Comparison of ENCODE assay signal across 9 cellular contexts in the genomic region with DNA sequence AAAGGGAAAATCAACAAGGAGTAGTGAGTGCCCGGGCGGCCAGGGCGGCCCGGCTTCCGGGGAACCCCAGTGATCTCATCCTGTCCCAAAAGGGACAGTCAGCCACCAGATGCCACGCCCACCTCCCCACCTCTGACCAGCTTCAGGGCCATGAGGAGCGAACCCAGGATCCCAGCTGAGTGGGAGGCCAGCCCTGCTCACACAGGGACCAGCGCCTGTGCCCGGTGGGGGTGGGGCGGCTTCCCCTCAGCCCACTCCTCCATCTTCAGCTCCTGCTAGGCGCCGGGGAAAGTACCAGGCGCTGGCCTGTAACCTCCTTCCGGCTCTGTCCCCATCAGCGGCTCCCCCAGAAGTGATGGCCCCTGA. TPM values are rescaled to one million over a fixed set of nuclear protein-coding genes. Genes with fewer than 3 reads are reported as not detected.
DNase-seq lines count a peak whose midpoint lies in the region; ATAC-seq, FAIRE-seq and TF ChIP-seq lines count a peak whose summit lies in the region.
"Had no signal": no experiment of that assay in that cellular context is flagged by ENCODE, and none has a peak within 500 bp of the region (broad histone marks: within the 10 kb centered on the region; RNA-seq: fewer than 3 reads in every experiment).

No MANE protein-coding gene starts in this region.

- no peaks in the 10 kb centered on the region for H3K9me3 Mint-ChIP-seq in CD4-positive, CD25-positive, alpha-beta regulatory T cell
- H3K9me3 Mint-ChIP-seq in nephron: no peaks in the 10 kb centered on the region

- intact Hi-C loops in dorsolateral prefrontal cortex (cut with DNase I): no loop called here
- intact Hi-C loops in sciatic nerve (cut with DNase I): no loop called here

- no peaks in the 10 kb centered on the region for H3K36me3 ChIP-seq in CD4-positive, CD25-positive, alpha-beta regulatory T cell (ENCODE audit: control insufficient read depth, insufficient read depth, low read length)
- H3K36me3 ChIP-seq in small intestine (ENCODE audit: control insufficient read depth in 2 of 2, insufficient read depth in 2 of 2, low read length in 2 of 2): no peaks in the 10 kb centered on the region

- peaks cover 16% of the 10 kb centered on the region for H3K4me1 ChIP-seq in CD4-positive, CD25-positive, alpha-beta regulatory T cell (ENCODE audit: control insufficient read depth, insufficient read depth, low read length, poor library complexity, severe bottlenecking)
- H3K4me1 ChIP-seq in small intestine (ENCODE audit: control insufficient read depth in 2 of 2, insufficient read depth in 1 of 2, low read depth in 1 of 2, low read length in 1 of 2): peaks cover 0 to 2% of the 10 kb centered on the region in 2 donors
- no peaks in the 10 kb centered on the region for H3K4me1 ChIP-seq in foreskin keratinocyte

- no peak overlapping the region for H3K4me3 ChIP-seq in CD4-positive, CD25-positive, alpha-beta regulatory T cell (ENCODE audit: low read depth, low read length)
- H3K4me3 ChIP-seq in dorsolateral prefrontal cortex: peak overlapping the region in 50 of 59 donors; percentile 26 to 72 (median 52)
- H3K4me3 ChIP-seq in small intestine (ENCODE audit: low read depth in 1 of 2, low read length in 2 of 2): peak overlapping the region in 1 of 2 donors; percentile 34

- peak overlapping the region in 2 of 3 donors; percentile 17 to 43 for H3K27ac Mint-ChIP-seq in CD4-positive, CD25-positive, alpha-beta regulatory T cell
- H3K27ac Mint-ChIP-seq in nephron: no peak overlapping the region

- no peak for FAIRE-seq in small intestine (lab: Jason Lieb, UNC)

- peak overlapping the region; percentile 41 for H3K27ac ChIP-seq in CD4-positive, CD25-positive, alpha-beta regulatory T cell (ENCODE audit: insufficient read depth, low read length, poor library complexity, severe bottlenecking)
- H3K27ac ChIP-seq in dorsolateral prefrontal cortex: peak overlapping the region in 2 of 59 donors; percentile 25 to 27
- no peak overlapping the region for H3K27ac ChIP-seq in small intestine (ENCODE audit: low read depth in 1 of 2, low read length in 1 of 2)
- no peak overlapping the region for H3K27ac ChIP-seq in foreskin keratinocyte

- peaks cover 0 to 18% (median 1%) of the 10 kb centered on the region in 4 donors for H3K4me1 Mint-ChIP-seq in CD4-positive, CD25-positive, alpha-beta regulatory T cell
- peaks cover 27% of the 10 kb centered on the region for H3K4me1 Mint-ChIP-seq in nephron

- TF ChIP-seq CTCF in dorsolateral prefrontal cortex (IDR thresholded peaks at IDR 0.05 in 54 of 56, conservative IDR thresholded peaks at IDR 0.05 in 2 of 56; ENCODE audit: low read depth in 1 of 56, partially characterized antibody in 56 of 56) (no peak), nephron (IDR thresholded peaks at IDR 0.05; ENCODE audit: unreplicated experiment in 3 of 3) (no peak), foreskin keratinocyte (conservative IDR thresholded peaks at IDR 0.05) (no peak)

- 65 to 69% (median 66%) methylated on average over 15 of the region's 15 CpGs for WGBS in small intestine, 3 donors

- DNase-seq in CD4-positive, CD25-positive, alpha-beta regulatory T cell: no peak
- DNase-seq in dorsolateral prefrontal cortex (no peak), small intestine (no peak), foreskin keratinocyte (no peak), HUDEP-2 (lab: John Stamatoyannopoulos, UW; ENCODE audit: unreplicated experiment in 76 of 76) (no peak), sciatic nerve (ENCODE audit: low spot score) (no peak)

- no peaks in the 10 kb centered on the region for H3K36me3 Mint-ChIP-seq in CD4-positive, CD25-positive, alpha-beta regulatory T cell
- no peaks in the 10 kb centered on the region for H3K36me3 Mint-ChIP-seq in nephron (ENCODE audit: low read depth)

- H3K9me3 ChIP-seq in CD4-positive, CD25-positive, alpha-beta regulatory T cell (ENCODE audit: control insufficient read depth in 2 of 2, low read length in 2 of 2): no peaks in the 10 kb centered on the region
- no peaks in the 10 kb centered on the region for H3K9me3 ChIP-seq in small intestine (ENCODE audit: control insufficient read depth, low read depth)

- ATAC-seq in CD4-positive, CD25-positive, alpha-beta regulatory T cell (ENCODE audit: low read depth in 2 of 2): no peak
- ATAC-seq in HG03571 (IDR thresholded peaks at IDR 0.05; ENCODE audit: unreplicated experiment) (peak; percentile 28), foreskin keratinocyte (no peak), sciatic nerve (no peak)

- H3K27me3 Mint-ChIP-seq in CD4-positive, CD25-positive, alpha-beta regulatory T cell: peaks cover 6% of the 10 kb centered on the region
- peaks cover 7% of the 10 kb centered on the region for H3K27me3 Mint-ChIP-seq in nephron (ENCODE audit: low read depth)

- no peaks in the 10 kb centered on the region for H3K27me3 ChIP-seq in CD4-positive, CD25-positive, alpha-beta regulatory T cell (ENCODE audit: control insufficient read depth, insufficient read depth, low read length)
- H3K27me3 ChIP-seq in dorsolateral prefrontal cortex (no peaks in the 10 kb centered on the region), small intestine (ENCODE audit: control insufficient read depth in 2 of 2, insufficient read depth in 2 of 2, low read length in 2 of 2) (no peaks in the 10 kb centered on the region), foreskin keratinocyte (peaks cover 3% of the 10 kb centered on the region)

- H3K4me3 Mint-ChIP-seq in CD4-positive, CD25-positive, alpha-beta regulatory T cell: peak overlapping the region; percentile 64 to 88 (median 68)
- H3K4me3 Mint-ChIP-seq in nephron: peak overlapping the region; percentile 59 to 69 (median 65)

RNA-seq across cellular contexts. Expression of a gene that starts 6.2 kb away (rescaled TPM):
- 13.9 TPM for total RNA-seq in CD4-positive, CD25-positive, alpha-beta regulatory T cell
- 1 to 10 TPM; 3.3 to 4.8 (median 4.6) TPM for polyA plus RNA-seq in CD4-positive, CD25-positive, alpha-beta regulatory T cell
- total RNA-seq in dorsolateral prefrontal cortex (10 to 100 TPM in 92 of 120 experiments, 1 to 10 TPM in 28; 5.0 to 32.6 (median 13.8) TPM), foreskin keratinocyte (5.0 and 5.1 TPM in 2 replicates), sciatic nerve (14.6 TPM)
- polyA plus RNA-seq in small intestine (100 to 1,000 TPM in 2 of 3 donors, 10 to 100 TPM in 1; 36.1 to 316 (median 266) TPM), foreskin keratinocyte (5.3 and 6.5 TPM in 2 replicates)

RNA-seq across cellular contexts. Expression of a gene that starts 6.5 kb away (rescaled TPM):
- 123 TPM for total RNA-seq in CD4-positive, CD25-positive, alpha-beta regulatory T cell
- 100 to 1,000 TPM; 386 to 442 (median 418) TPM for polyA plus RNA-seq in CD4-positive, CD25-positive, alpha-beta regulatory T cell
- total RNA-seq in dorsolateral prefrontal cortex: 100 to 1,000 TPM; 167 to 373 (median 261) TPM
- 1,000 to 10,000 TPM in 1 of 3 donors, 100 to 1,000 TPM in 2; 806 to 1,305 (median 980) TPM for polyA plus RNA-seq in small intestine
- 578 and 609 TPM in 2 replicates for total RNA-seq in foreskin keratinocyte
- 880 and 886 TPM in 2 replicates for polyA plus RNA-seq in foreskin keratinocyte
- 174 TPM for total RNA-seq in sciatic nerve

RNA-seq across cellular contexts. Expression of a gene that starts 8.4 kb away (rescaled TPM):
- total RNA-seq in CD4-positive, CD25-positive, alpha-beta regulatory T cell: 2.6 TPM
- polyA plus RNA-seq in CD4-positive, CD25-positive, alpha-beta regulatory T cell: under 1 TPM; 0.32 to 0.84 (median 0.59) TPM
- total RNA-seq in dorsolateral prefrontal cortex (10 to 100 TPM in 10 of 120 experiments, 1 to 10 TPM in 110; 2.7 to 12.4 (median 5.8) TPM), foreskin keratinocyte (0.07 and 0.11 TPM in 2 replicates), sciatic nerve (11.4 TPM)
- polyA plus RNA-seq in small intestine (1 to 10 TPM; 3.4 to 7.8 (median 3.5) TPM), foreskin keratinocyte (0.06 and 0.11 TPM in 2 replicates)
- total RNA-seq: RPMI7951 had no signal

RNA-seq across cellular contexts. Expression of a gene that starts 25.1 kb away (rescaled TPM):
- 71.8 TPM for total RNA-seq in CD4-positive, CD25-positive, alpha-beta regulatory T cell
- 1 to 10 TPM; 3.2 to 6.1 (median 4.6) TPM for polyA plus RNA-seq in CD4-positive, CD25-positive, alpha-beta regulatory T cell
- 10 to 100 TPM; 32.0 to 54.7 (median 45.0) TPM for total RNA-seq in dorsolateral prefrontal cortex
- 10 to 100 TPM; 27.3 to 71.6 (median 40.6) TPM for polyA plus RNA-seq in small intestine
- 38.7 and 42.4 TPM in 2 replicates for total RNA-seq in foreskin keratinocyte
- 29.1 and 32.7 TPM in 2 replicates for polyA plus RNA-seq in foreskin keratinocyte
- 50.3 TPM for total RNA-seq in sciatic nerve

RNA-seq across cellular contexts. Expression of a gene that starts 55.2 kb away (rescaled TPM):
- 12.3 TPM for total RNA-seq in CD4-positive, CD25-positive, alpha-beta regulatory T cell
- polyA plus RNA-seq in CD4-positive, CD25-positive, alpha-beta regulatory T cell: 10 to 100 TPM; 13.6 to 19.8 (median 16.4) TPM
- total RNA-seq in dorsolateral prefrontal cortex (10 to 100 TPM in 116 of 120 experiments, 1 to 10 TPM in 4; 6.4 to 96.3 (median 26.0) TPM), foreskin keratinocyte (0.34 and 0.81 TPM in 2 replicates), sciatic nerve (2.5 TPM)
- polyA plus RNA-seq in small intestine (1 to 10 TPM in 1 of 3 donors, not detected in 2; 1.8 TPM), foreskin keratinocyte (0.34 and 0.45 TPM in 2 replicates)
- total RNA-seq: RPMI7951 had no signal

Comparison
In these comparisons a context has a peak if more than half of its experiments do, and no peak if none do; other contexts are left out.
1. H3K27ac Mint-ChIP-seq: peak in CD4-positive, CD25-positive, alpha-beta regulatory T cell (2 of 3); none in nephron (0 of 3).